9 cellular contexts compared by ENCODE assay signal in genomic region chr16:1330931-1331711, GRCh38.
DNase-seq lines count a peak whose midpoint lies in the region; ATAC-seq and TF ChIP-seq lines count a peak whose summit lies in the region.
"Had no signal": no experiment of that assay in that cellular context is flagged by ENCODE, and none has a peak within 500 bp of the region (broad histone marks: within the 10 kb centered on the region; RNA-seq: fewer than 3 reads in every experiment).

No MANE protein-coding gene starts in this region.

- H3K36me3 ChIP-seq in GM06990 (ENCODE audit: control insufficient read depth, insufficient read depth, low read length) (no peaks in the 10 kb centered on the region; the same call in 1 of the 2 replicates), OCI-LY3 (replicated peaks; ENCODE audit: low read depth, low read length) (no peaks in the 10 kb centered on the region)

- peak overlapping the region; percentile 42 for H3K4me2 ChIP-seq in OCI-LY3 (ENCODE audit: low read length)

- H3K27ac ChIP-seq in OCI-LY3 (ENCODE audit: low read length): no peak overlapping the region

- no peaks in the 10 kb centered on the region for H4K20me1 ChIP-seq in OCI-LY3 (ENCODE audit: insufficient read depth, low read length)

- in situ Hi-C loops in GM13976 (cut with MboI; ENCODE audit: low sequenced_read_pairs, unreplicated experiment): no loop called here

- no peak for TF ChIP-seq POLR2A in GM18505 (IDR thresholded peaks at IDR 0.05; ENCODE audit: borderline replicate concordance, extremely low read depth, insufficient read depth, insufficient read length)

- DNase-seq in GM06990 (ENCODE audit: extremely low read depth, insufficient read length) (no peak), fibroblast of pulmonary artery (ENCODE audit: low read depth) (no peak), retinal pigment epithelial cell (ENCODE audit: low read depth) (no peak), NCI-H128 (lab: John Stamatoyannopoulos, UW; ENCODE audit: unreplicated experiment) (no peak), GM13976 (ENCODE audit: low spot score) (no peak)
- DNase-seq: activated effector memory CD4-positive, alpha-beta T cell treated with Interleukin-2 at 50 U/mL for 16 hours had no signal

- TF ChIP-seq CTCF in GM06990 (IDR thresholded peaks at IDR 0.05; ENCODE audit: insufficient read depth, low read length, poor library complexity, severe bottlenecking) (no peak), OCI-LY3 (IDR thresholded peaks at IDR 0.05; ENCODE audit: low read depth, low read length) (no peak), fibroblast of pulmonary artery (IDR thresholded peaks at IDR 0.05; ENCODE audit: low read length, missing control alignments) (no peak), retinal pigment epithelial cell (conservative IDR thresholded peaks at IDR 0.05; ENCODE audit: low read depth, low read length) (peak; percentile 2), GM13976 (IDR thresholded peaks at IDR 0.05; ENCODE audit: borderline replicate concordance, control extremely low read depth, extremely low read depth, insufficient read depth, missing control alignments) (no peak)

- no peak overlapping the region for H2AFZ ChIP-seq in OCI-LY3 (ENCODE audit: low read depth, low read length)

- peak overlapping the region; percentile 36 for H3K4me3 ChIP-seq in GM06990 (replicated peaks; ENCODE audit: low read depth, low read length)
- H3K4me3 ChIP-seq in OCI-LY3 (ENCODE audit: low read length): peak overlapping the region; percentile 16; the same call in 1 of the 2 replicates
- peak overlapping the region; percentile 30 for H3K4me3 ChIP-seq in fibroblast of pulmonary artery (replicated peaks; ENCODE audit: low read depth, low read length)
- peak overlapping the region; percentile 9 for H3K4me3 ChIP-seq in retinal pigment epithelial cell (ENCODE audit: low read length)

- no peaks in the 10 kb centered on the region for H3K79me2 ChIP-seq in OCI-LY3 (ENCODE audit: low read length)

- no peak overlapping the region for H3K9ac ChIP-seq in OCI-LY3 (ENCODE audit: low read length)

- no peak for ATAC-seq in GM18909 (IDR thresholded peaks at IDR 0.05; ENCODE audit: poor library complexity, unreplicated experiment)
- ATAC-seq in GM18505 (IDR thresholded peaks at IDR 0.05; ENCODE audit: unreplicated experiment): no peak

- peaks cover 27% of the 10 kb centered on the region for H3K4me1 ChIP-seq in OCI-LY3 (ENCODE audit: low read length)

- no peaks in the 10 kb centered on the region; the same call in 1 of the 2 replicates for H3K27me3 ChIP-seq in GM06990 (replicated peaks; ENCODE audit: control insufficient read depth, insufficient read depth, low read length)
- H3K27me3 ChIP-seq in OCI-LY3 (ENCODE audit: low read depth, low read length): peaks cover 8% of the 10 kb centered on the region; the same call in 1 of the 2 replicates

- no peaks in the 10 kb centered on the region for H3K9me3 ChIP-seq in OCI-LY3 (ENCODE audit: insufficient read depth, low read length)
